ENCODE assay signal across 18 cellular contexts in the genomic region with DNA sequence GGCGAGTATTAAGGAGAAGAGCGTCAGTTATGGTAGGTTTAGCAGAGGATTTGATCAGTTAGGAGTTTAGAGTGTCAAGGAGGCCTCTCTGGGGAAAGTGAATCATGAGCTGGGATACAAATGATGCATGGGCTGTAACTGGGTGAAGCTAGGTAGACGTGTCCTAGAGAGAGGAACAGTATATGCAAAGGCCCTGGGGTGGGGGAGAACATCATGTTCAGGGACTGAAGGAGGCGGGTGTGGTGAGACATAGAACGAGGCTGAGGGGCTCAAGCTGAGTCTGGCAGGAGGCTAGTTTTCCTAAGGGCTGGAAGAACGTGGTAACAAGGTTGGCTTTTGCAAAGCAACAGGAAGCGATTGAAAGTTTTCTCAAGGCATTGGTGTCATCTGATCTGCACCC. TPM values are rescaled to one million over a fixed set of nuclear protein-coding genes. Genes with fewer than 3 reads are reported as not detected.
"Had no signal": no experiment of that assay in that cellular context is flagged by ENCODE, and none has a peak within 500 bp of the region (broad histone marks: within the 10 kb centered on the region; RNA-seq: fewer than 3 reads in every experiment).

No MANE protein-coding gene starts in this region.

- H3K27ac Mint-ChIP-seq: activated CD4-positive, alpha-beta memory T cell treated with anti-CD3 and anti-CD28 coated beads for 36 hours; activated naive CD8-positive, alpha-beta T cell; stimulated activated naive CD8-positive, alpha-beta T cell treated with anti-CD3 and anti-CD28 coated beads, Interleukin-15, amount 100 ng/mL, for 72 hours had no signal

- H3K9me3 Mint-ChIP-seq: activated CD4-positive, alpha-beta memory T cell treated with anti-CD3 and anti-CD28 coated beads for 36 hours; immature natural killer cell; nephron; stimulated activated naive CD8-positive, alpha-beta T cell treated with anti-CD3 and anti-CD28 coated beads, Interleukin-15, amount 100 ng/mL, for 72 hours; T-cell had no signal

- H3K27me3 Mint-ChIP-seq: activated CD4-positive, alpha-beta memory T cell treated with anti-CD3 and anti-CD28 coated beads for 36 hours; activated naive CD8-positive, alpha-beta T cell; stimulated activated naive CD8-positive, alpha-beta T cell treated with anti-CD3 and anti-CD28 coated beads, Interleukin-15, amount 100 ng/mL, for 72 hours; T-cell had no signal

- H3K4me3 ChIP-seq: esophagus squamous epithelium, sigmoid colon, tibial artery, uterus had no signal

- H3K27ac ChIP-seq: esophagus squamous epithelium, tibial artery, uterus had no signal

- ATAC-seq: stimulated activated naive CD8-positive, alpha-beta T cell treated with anti-CD3 and anti-CD28 coated beads, Interleukin-15, amount 100 ng/mL, for 72 hours; T-cell had no signal

- H3K4me3 Mint-ChIP-seq: activated CD4-positive, alpha-beta memory T cell treated with anti-CD3 and anti-CD28 coated beads for 36 hours; activated naive CD8-positive, alpha-beta T cell; immature natural killer cell; nephron; stimulated activated naive CD8-positive, alpha-beta T cell treated with anti-CD3 and anti-CD28 coated beads, Interleukin-15, amount 100 ng/mL, for 72 hours; T-cell had no signal

- H3K4me1 ChIP-seq: uterus had no signal

- H3K4me1 Mint-ChIP-seq: nephron had no signal

- H3K9me3 ChIP-seq: esophagus squamous epithelium, sigmoid colon, tibial artery, uterus had no signal

- H3K27me3 ChIP-seq: esophagus squamous epithelium, sigmoid colon, tibial artery, uterus had no signal

- H3K36me3 ChIP-seq: uterus had no signal

- DNase-seq: activated CD4-positive, alpha-beta memory T cell treated with anti-CD3 and anti-CD28 coated beads for 36 hours; aorta; esophagus squamous epithelium; glutamatergic neuron; immature natural killer cell; left cardiac atrium; sigmoid colon; stimulated activated CD4-positive, alpha-beta T cell treated with anti-CD3 and anti-CD28 coated beads, Interleukin-12 subunit alpha, Interleukin-12 subunit beta, amount 100 ng/mL, for 4 hours; stimulated activated naive CD8-positive, alpha-beta T cell treated with anti-CD3 and anti-CD28 coated beads, Interleukin-15, amount 100 ng/mL, for 72 hours; T-cell; tibial artery; uterus had no signal

RNA-seq across cellular contexts. Expression of a gene that starts 36.0 kb away (rescaled TPM):
- total RNA-seq: activated CD4-positive, alpha-beta memory T cell treated with anti-CD3 and anti-CD28 coated beads for 36 hours; aorta; bronchial epithelial cell; esophagus squamous epithelium; left cardiac atrium; mammary epithelial cell; osteoblast; sigmoid colon; SK-MEL-5; T-cell; uterus had no signal
- polyA plus RNA-seq: aorta, immature natural killer cell, mammary epithelial cell, sigmoid colon had no signal
